In the genomic region with DNA sequence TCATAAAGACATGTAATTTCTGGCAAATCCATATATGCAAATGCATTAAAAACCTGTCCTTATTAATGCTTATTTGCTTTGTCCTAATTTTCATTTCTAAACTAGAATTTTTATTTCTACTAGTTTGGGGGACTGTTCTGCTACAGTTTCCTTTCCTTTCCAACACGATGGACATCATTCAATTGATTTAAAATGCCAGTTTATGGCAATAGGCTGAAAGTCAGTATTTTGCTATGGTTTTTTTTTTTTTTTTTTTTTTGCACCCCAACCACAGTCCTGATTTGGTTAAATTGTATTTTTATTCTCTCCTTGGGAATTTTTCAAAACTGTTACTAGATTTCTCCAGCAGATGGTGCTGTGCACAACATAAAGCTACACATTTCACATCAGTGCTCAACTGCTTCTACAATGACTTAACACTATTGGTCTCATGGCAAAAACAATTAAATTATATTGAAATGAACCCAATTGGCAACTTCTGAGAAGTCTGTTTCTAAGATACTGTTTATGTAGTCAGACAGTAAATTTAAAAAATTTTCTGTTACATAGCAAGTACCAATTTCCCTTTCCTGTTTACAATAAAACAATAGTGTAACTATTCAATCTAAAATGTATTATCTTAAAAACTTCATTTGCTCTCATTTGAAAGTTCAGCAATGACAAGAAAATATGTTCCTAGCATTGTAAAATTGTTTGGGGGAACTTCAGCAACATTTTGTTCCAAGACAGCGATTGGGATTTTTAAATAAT, we compare ENCODE assay signal across 9 cellular contexts.
DNase-seq lines count a peak whose midpoint lies in the region; TF ChIP-seq lines count a peak whose summit lies in the region.
"Had no signal": no experiment of that assay in that cellular context is flagged by ENCODE, and none has a peak within 500 bp of the region (broad histone marks: within the 10 kb centered on the region; RNA-seq: fewer than 3 reads in every experiment).

No MANE protein-coding gene starts in this region.

- DNase-seq in DMS53 treated with DMSO at 0.1 percent for 48 hours (lab: John Stamatoyannopoulos, UW; ENCODE audit: unreplicated experiment) (peak; percentile 72), HAP-1 (ENCODE audit: low spot score in 2 of 2) (peak; percentile 42 to 64), NCI-H460 (ENCODE audit: extremely low read depth, low read depth) (peak; percentile 75), breast epithelium (ENCODE audit: low spot score in 2 of 2) (no peak), iris pigment epithelial cell (ENCODE audit: low read depth) (peak; percentile 56), thyroid gland (no peak), NK-92 (lab: John Stamatoyannopoulos, UW; ENCODE audit: unreplicated experiment) (no peak)
- DNase-seq in activated CD4-positive, alpha-beta T cell treated with anti-CD3 and anti-CD28 coated beads for 1 hour = no peak

- no peak overlapping the region for H3K4me3 ChIP-seq in HAP-1
- H3K4me3 ChIP-seq in breast epithelium = no peak overlapping the region
- no peak overlapping the region for H3K4me3 ChIP-seq in thyroid gland (replicated peaks in 1 of 3)
- H3K4me3 ChIP-seq: SJCRH30 had no signal

- peak; percentile 28 to 56 (median 50) for TF ChIP-seq CTCF in breast epithelium (IDR thresholded peaks at IDR 0.05)
- peak in 5 of 6 experiments; percentile 25 to 72 (median 58) for TF ChIP-seq CTCF in thyroid gland (IDR thresholded peaks at IDR 0.05)

- in situ Hi-C loops in HAP-1 (cut with MboI; ENCODE audit: low sequenced_read_pairs) = loop anchor here (5.0 to 10.0 kb wide), 2 partner anchors 107 to 335 kb away; no protein-coding TSS in a partner anchor

- H3K4me1 ChIP-seq in HAP-1 (peaks cover 22% of the 10 kb centered on the region), breast epithelium (no peaks in the 10 kb centered on the region), thyroid gland (peaks cover 0 to under 1% of the 10 kb centered on the region in 2 donors)
- H3K4me1 ChIP-seq: SJCRH30 had no signal

- H3K9me3 ChIP-seq in HAP-1 (no peaks in the 10 kb centered on the region), breast epithelium (no peaks in the 10 kb centered on the region), thyroid gland (no peaks in the 10 kb centered on the region)
- H3K9me3 ChIP-seq: SJCRH30 had no signal

- no peaks in the 10 kb centered on the region for H3K27me3 ChIP-seq in HAP-1 (ENCODE audit: low read depth)
- no peaks in the 10 kb centered on the region for H3K27me3 ChIP-seq in breast epithelium
- no peaks in the 10 kb centered on the region for H3K27me3 ChIP-seq in thyroid gland
- H3K27me3 ChIP-seq: SJCRH30 had no signal

- WGBS in thyroid gland, 2 donors = 55 to 56% methylated on average over 2 of the region's 2 CpGs

- H3K27ac ChIP-seq in breast epithelium = no peak overlapping the region
- H3K27ac ChIP-seq in thyroid gland = peak overlapping the region in 1 of 3 donors; percentile 40
- H3K27ac ChIP-seq: SJCRH30 had no signal

- intact Hi-C loops in breast epithelium (cut with DNase I; ENCODE audit: low total_unique reads) (loop anchor here (5.0 kb wide), 1 partner anchor 962 kb away; no protein-coding TSS in a partner anchor), thyroid gland (cut with DNase I) (loop anchor here (5.0 to 10.0 kb wide), 2 partner anchors 102 to 335 kb away; no protein-coding TSS in a partner anchor)

- TF ChIP-seq POLR2A in breast epithelium (IDR thresholded peaks at IDR 0.05) = no peak
- TF ChIP-seq POLR2A in thyroid gland (IDR thresholded peaks at IDR 0.05) = no peak

- H3K36me3 ChIP-seq in HAP-1 (replicated peaks) (no peaks in the 10 kb centered on the region), breast epithelium (no peaks in the 10 kb centered on the region), thyroid gland (no peaks in the 10 kb centered on the region)
- H3K36me3 ChIP-seq: SJCRH30 had no signal

Comparison
In these comparisons a context has a peak if more than half of its experiments do, and no peak if none do; other contexts are left out.
1. DNase-seq: peak in DMS53 treated with DMSO at 0.1 percent for 48 hours (single experiment), HAP-1 (2 of 2), NCI-H460 (single experiment) and iris pigment epithelial cell (single experiment); none in breast epithelium (0 of 2), thyroid gland (0 of 2), activated CD4-positive, alpha-beta T cell treated with anti-CD3 and anti-CD28 coated beads for 1 hour (single experiment) and NK-92 (single experiment).